ENCODE assay signal across 8 cellular contexts in the genomic region with DNA sequence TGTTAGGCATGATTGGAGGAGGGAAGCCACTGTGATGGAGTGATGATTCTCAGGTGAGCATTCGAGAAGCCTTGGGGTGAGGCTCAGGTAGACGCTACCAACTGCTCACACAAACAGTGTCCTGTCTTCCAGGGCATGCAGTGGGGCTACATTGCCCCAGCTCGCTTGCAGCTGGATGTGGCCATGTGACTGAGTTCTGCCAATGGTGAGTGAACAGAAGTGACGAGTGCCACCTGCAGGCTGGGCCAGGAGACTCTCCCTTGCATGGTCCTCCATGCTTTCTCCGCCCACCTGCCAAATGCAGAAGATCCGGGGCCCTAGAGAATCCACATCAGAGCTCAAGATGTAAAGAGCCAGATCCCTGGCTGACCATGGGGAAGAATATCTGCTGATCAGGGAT.
DNase-seq lines count a peak whose midpoint lies in the region; TF ChIP-seq lines count a peak whose summit lies in the region.

No MANE protein-coding gene starts in this region.

- no peak overlapping the region for H3K4me3 Mint-ChIP-seq in mesothelial cell of epicardium

- H3K4me3 ChIP-seq in GM12864 (ENCODE audit: low read depth, low read length): no peak overlapping the region

- H3K27me3 Mint-ChIP-seq in mesothelial cell of epicardium (ENCODE audit: low read depth): no peaks in the 10 kb centered on the region

- DNase-seq in GM12864 (ENCODE audit: low read depth) (no peak), Kasumi-1 (lab: John Stamatoyannopoulos, UW) (peak; percentile 28 to 48), mesenteric fat pad (ENCODE audit: low spot score) (peak; percentile 51), mesothelial cell of epicardium (ENCODE audit: low spot score in 2 of 2, unreplicated experiment in 2 of 2) (no peak), NCI-H510A treated with DMSO at 0.1 percent for 48 hours (lab: John Stamatoyannopoulos, UW) (no peak), GDM1 (lab: John Stamatoyannopoulos, UW) (no peak), GM03348 (ENCODE audit: low spot score) (no peak)
- DNase-seq in activated CD8-positive, alpha-beta memory T cell treated with anti-CD3 and anti-CD28 coated beads, Interleukin-2, amount 50 U/mL, for 48 hours: peak; percentile 68

- H3K9me3 Mint-ChIP-seq in mesothelial cell of epicardium: no peaks in the 10 kb centered on the region

- H3K27ac Mint-ChIP-seq in mesothelial cell of epicardium: no peak overlapping the region

- H3K36me3 Mint-ChIP-seq in mesothelial cell of epicardium: peaks cover 11% of the 10 kb centered on the region

- H3K4me1 Mint-ChIP-seq in mesothelial cell of epicardium: peaks cover 24% of the 10 kb centered on the region

- TF ChIP-seq CTCF in GM12864 (IDR thresholded peaks at IDR 0.05; ENCODE audit: low read depth, low read length, missing control alignments) (peak; percentile 78), mesothelial cell of epicardium (IDR thresholded peaks at IDR 0.05; ENCODE audit: unreplicated experiment) (no peak)

Comparison
In these comparisons a context has a peak if more than half of its experiments do, and no peak if none do; other contexts are left out.
1. DNase-seq: peak in Kasumi-1 (2 of 2), activated CD8-positive, alpha-beta memory T cell treated with anti-CD3 and anti-CD28 coated beads, Interleukin-2, amount 50 U/mL, for 48 hours (single experiment) and mesenteric fat pad (single experiment); none in GM12864 (single experiment), mesothelial cell of epicardium (0 of 2), NCI-H510A treated with DMSO at 0.1 percent for 48 hours (single experiment), GDM1 (single experiment) and GM03348 (single experiment).